8 cellular contexts compared by ENCODE assay signal in the genomic region with DNA sequence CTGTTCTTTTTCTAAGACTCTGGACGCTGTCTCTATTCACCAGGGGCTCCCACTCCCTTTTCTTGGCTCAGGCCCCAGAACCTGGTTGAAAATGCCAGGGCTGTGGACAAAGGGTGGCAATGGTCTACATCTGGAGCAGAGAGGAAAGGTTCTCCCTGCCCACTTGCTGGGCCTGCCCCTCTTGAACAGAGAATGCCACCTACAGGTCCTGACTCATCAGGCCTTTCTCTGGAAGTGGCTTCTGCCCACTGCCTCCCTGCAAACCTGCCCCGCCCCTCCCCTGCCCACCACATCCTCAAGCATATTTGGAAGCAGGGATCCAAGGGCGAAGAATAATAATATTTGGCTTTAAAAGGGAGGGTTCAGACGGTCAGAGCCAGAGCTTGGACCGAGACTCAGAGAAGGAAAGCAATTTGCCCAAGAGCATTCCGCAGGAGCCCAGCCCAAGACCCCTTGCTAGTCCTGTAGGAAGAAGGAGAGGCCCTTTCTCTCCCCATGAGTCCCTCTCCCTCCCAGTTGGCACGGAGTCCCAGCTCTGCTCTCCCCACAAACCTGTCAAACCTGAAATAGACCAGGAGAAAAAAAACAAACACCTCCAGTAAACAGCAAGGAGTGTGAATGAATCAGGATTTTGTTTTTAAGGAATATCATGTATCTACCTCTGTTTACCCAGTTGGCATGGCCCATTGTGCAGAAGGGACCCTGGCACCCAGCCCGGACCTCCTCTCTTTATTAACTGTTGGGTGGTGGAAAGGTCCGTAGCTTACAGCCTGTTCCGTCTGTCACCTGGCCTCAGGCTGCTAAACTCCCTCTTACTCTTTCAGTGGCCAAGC. TPM values are rescaled to one million over a fixed set of nuclear protein-coding genes. Genes with fewer than 3 reads are reported as not detected.
DNase-seq lines count a peak whose midpoint lies in the region; ATAC-seq, FAIRE-seq and TF ChIP-seq lines count a peak whose summit lies in the region.

No MANE protein-coding gene starts in this region.

- H3K36me3 ChIP-seq in mucosa of descending colon (ENCODE audit: low read depth), result no peaks in the 10 kb centered on the region

- FAIRE-seq in GM12891 (lab: Jason Lieb, UNC), result no peak

- no peaks in the 10 kb centered on the region for H3K27me3 Mint-ChIP-seq in activated naive CD8-positive, alpha-beta T cell treated with anti-CD3 and anti-CD28 coated beads, Interleukin-2, amount 10 ng/mL, durations not matched to agents 7 days and 5 days

- H3K4me3 Mint-ChIP-seq in activated naive CD8-positive, alpha-beta T cell treated with anti-CD3 and anti-CD28 coated beads, Interleukin-2, amount 10 ng/mL, durations not matched to agents 7 days and 5 days, result no peak overlapping the region

- H3K9me3 Mint-ChIP-seq in activated naive CD8-positive, alpha-beta T cell treated with anti-CD3 and anti-CD28 coated beads, Interleukin-2, amount 10 ng/mL, durations not matched to agents 7 days and 5 days, result no peaks in the 10 kb centered on the region

- TF ChIP-seq POLR2A in GM12891 (IDR thresholded peaks at IDR 0.05; ENCODE audit: low read depth, low read length), result no peak

- no peaks in the 10 kb centered on the region for H3K36me3 Mint-ChIP-seq in activated naive CD8-positive, alpha-beta T cell treated with anti-CD3 and anti-CD28 coated beads, Interleukin-2, amount 10 ng/mL, durations not matched to agents 7 days and 5 days

- ATAC-seq in activated naive CD8-positive, alpha-beta T cell treated with anti-CD3 and anti-CD28 coated beads, Interleukin-2, amount 10 ng/mL, durations not matched to agents 7 days and 5 days (ENCODE audit: low read depth), result no peak
- ATAC-seq in mucosa of descending colon (peak; percentile 41), HG03039 (IDR thresholded peaks at IDR 0.05; ENCODE audit: unreplicated experiment) (no peak), HG02623 (IDR thresholded peaks at IDR 0.05; ENCODE audit: unreplicated experiment) (no peak)

- peak; percentile 97 for DNase-seq in DMS79 treated with DMSO at 0.1 percent for 48 hours (lab: John Stamatoyannopoulos, UW)
- peak; percentile 8 for DNase-seq in NCI-H146 treated with DMSO at 0.1 percent for 48 hours (lab: John Stamatoyannopoulos, UW; ENCODE audit: unreplicated experiment)
- DNase-seq in activated naive CD8-positive, alpha-beta T cell treated with anti-CD3 and anti-CD28 coated beads, Interleukin-2, amount 10 ng/mL, durations not matched to agents 7 days and 5 days, result no peak
- peak; percentile 76 to 80 (median 77) for DNase-seq in mucosa of descending colon
- no peak for DNase-seq in RKO (ENCODE audit: low spot score)
- no peak for DNase-seq in GM12891 (ENCODE audit: insufficient read length, low spot score)

- intact Hi-C loops in mucosa of descending colon (cut with DNase I, micrococcal nuclease), result no loop called here

- H3K4me1 Mint-ChIP-seq in activated naive CD8-positive, alpha-beta T cell treated with anti-CD3 and anti-CD28 coated beads, Interleukin-2, amount 10 ng/mL, durations not matched to agents 7 days and 5 days, result peaks cover 56% of the 10 kb centered on the region

- H3K9me3 ChIP-seq in mucosa of descending colon, result no peaks in the 10 kb centered on the region

- H3K27ac Mint-ChIP-seq in activated naive CD8-positive, alpha-beta T cell treated with anti-CD3 and anti-CD28 coated beads, Interleukin-2, amount 10 ng/mL, durations not matched to agents 7 days and 5 days, result peak overlapping the region; percentile 18

- H3K4me3 ChIP-seq in mucosa of descending colon, result no peak overlapping the region

- no peak for TF ChIP-seq CTCF in mucosa of descending colon (IDR thresholded peaks at IDR 0.05)

- POLR2A ChIA-PET in activated naive CD8-positive, alpha-beta T cell treated with anti-CD3 and anti-CD28 coated beads, Interleukin-2, amount 10 ng/mL, durations not matched to agents 7 days and 5 days (lab: Charles Lee), result no interaction called here

- peaks cover 64% of the 10 kb centered on the region for H3K4me1 ChIP-seq in mucosa of descending colon (ENCODE audit: low read depth)

TF ChIP-seq in GM12891, 5 proteins besides CTCF, POLR2A, EP300 and RAD21:
- TF ChIP-seq SPI1 (IDR thresholded peaks at IDR 0.05; ENCODE audit: low read depth, low read length) (no peak), POLR2AphosphoS5 (IDR thresholded peaks at IDR 0.05; ENCODE audit: low read depth, low read length) (no peak), TAF1 (IDR thresholded peaks at IDR 0.05; ENCODE audit: low read depth, low read length) (no peak), PAX5 (IDR thresholded peaks at IDR 0.05; ENCODE audit: insufficient read depth, low read length, severe bottlenecking) (no peak), POU2F2 (IDR thresholded peaks at IDR 0.05; ENCODE audit: low read depth, low read length) (no peak)
TF ChIP-seq in GM12891: peak in this region for 0.

RNA-seq across cellular contexts. Expression of a gene that starts 37.8 kb away (rescaled TPM):
- 10 to 100 TPM; 19.8 to 21.7 TPM for total RNA-seq in activated naive CD8-positive, alpha-beta T cell treated with anti-CD3 and anti-CD28 coated beads, Interleukin-2, amount 10 ng/mL, durations not matched to agents 7 days and 5 days
- 10 to 100 TPM; 11.8 to 37.1 (median 17.1) TPM for total RNA-seq in mucosa of descending colon
- polyA plus RNA-seq in GM12891 (2012; ENCODE audit: low read depth, missing spikeins), result 0.59 TPM

Comparison
In these comparisons a context has a peak if more than half of its experiments do, and no peak if none do; other contexts are left out.
1. DNase-seq: peak in DMS79 treated with DMSO at 0.1 percent for 48 hours (single experiment), NCI-H146 treated with DMSO at 0.1 percent for 48 hours (single experiment) and mucosa of descending colon (3 of 3); none in activated naive CD8-positive, alpha-beta T cell treated with anti-CD3 and anti-CD28 coated beads, Interleukin-2, amount 10 ng/mL, durations not matched to agents 7 days and 5 days (single experiment), RKO (single experiment) and GM12891 (single experiment).